Comparison of ENCODE assay signal across 18 cellular contexts in genomic region chr6:71529769-71530168, GRCh38.
"Had no signal": no experiment of that assay in that cellular context is flagged by ENCODE, and none has a peak within 500 bp of the region (broad histone marks: within the 10 kb centered on the region; RNA-seq: fewer than 3 reads in every experiment).

No MANE protein-coding gene starts in this region.

- H3K4me3 Mint-ChIP-seq: naive thymus-derived CD4-positive, alpha-beta T cell; nephron progenitor cell; stimulated activated naive B cell treated with anti-CD40 and anti-IgM and Interleukin-4, amounts not matched to agents 10 μg/mL and 1 μg/mL and 100 μg/mL, for 72 hours; stimulated activated naive CD8-positive, alpha-beta T cell treated with anti-CD3 and anti-CD28 coated beads, Interleukin-15, amount 100 ng/mL, for 72 hours had no signal

- ATAC-seq: esophagus mucosa; heart left ventricle; naive thymus-derived CD4-positive, alpha-beta T cell; stimulated activated naive B cell treated with anti-CD40 and anti-IgM and Interleukin-4, amounts not matched to agents 10 μg/mL and 1 μg/mL and 100 μg/mL, for 72 hours; stimulated activated naive CD8-positive, alpha-beta T cell treated with anti-CD3 and anti-CD28 coated beads, Interleukin-15, amount 100 ng/mL, for 72 hours had no signal

- H3K27me3 ChIP-seq: heart left ventricle, right atrium auricular region, sigmoid colon, testis, tibial nerve had no signal

- H3K9me3 Mint-ChIP-seq: nephron progenitor cell; stimulated activated naive B cell treated with anti-CD40 and anti-IgM and Interleukin-4, amounts not matched to agents 10 μg/mL and 1 μg/mL and 100 μg/mL, for 72 hours; stimulated activated naive CD8-positive, alpha-beta T cell treated with anti-CD3 and anti-CD28 coated beads, Interleukin-15, amount 100 ng/mL, for 72 hours had no signal

- H3K4me1 ChIP-seq: right atrium auricular region, sigmoid colon, testis, tibial nerve had no signal

- H3K36me3 ChIP-seq: heart left ventricle, right atrium auricular region, sigmoid colon, tibial nerve had no signal

- H3K27ac Mint-ChIP-seq: naive thymus-derived CD4-positive, alpha-beta T cell; nephron progenitor cell; stimulated activated naive B cell treated with anti-CD40 and anti-IgM and Interleukin-4, amounts not matched to agents 10 μg/mL and 1 μg/mL and 100 μg/mL, for 72 hours; stimulated activated naive CD8-positive, alpha-beta T cell treated with anti-CD3 and anti-CD28 coated beads, Interleukin-15, amount 100 ng/mL, for 72 hours had no signal

- H3K36me3 Mint-ChIP-seq: naive thymus-derived CD4-positive, alpha-beta T cell; stimulated activated naive B cell treated with anti-CD40 and anti-IgM and Interleukin-4, amounts not matched to agents 10 μg/mL and 1 μg/mL and 100 μg/mL, for 72 hours had no signal

- H3K4me3 ChIP-seq: coronary artery, heart left ventricle, right atrium auricular region, sigmoid colon, skin epidermis, testis, tibial nerve had no signal

- H3K4me1 Mint-ChIP-seq: stimulated activated naive CD8-positive, alpha-beta T cell treated with anti-CD3 and anti-CD28 coated beads, Interleukin-15, amount 100 ng/mL, for 72 hours had no signal

- H3K27ac ChIP-seq: coronary artery, heart left ventricle, right atrium auricular region, sigmoid colon, skin epidermis, testis, tibial nerve had no signal

- DNase-seq: effector CD4-positive, alpha-beta T cell; heart left ventricle; hippocampal formation; mesendoderm; naive thymus-derived CD4-positive, alpha-beta T cell; nephron progenitor cell; posterior cingulate gyrus; sigmoid colon; stimulated activated CD4-positive, alpha-beta T cell treated with anti-CD3 and anti-CD28 coated beads, Interleukin-2, amount 100 ng/mL, for 24 hours; stimulated activated CD4-positive, alpha-beta T cell treated with anti-CD3 and anti-CD28 coated beads, Interleukin-4, amount 100 ng/mL, for 4 hours; stimulated activated naive B cell treated with anti-CD40 and anti-IgM and Interleukin-4, amounts not matched to agents 10 μg/mL and 1 μg/mL and 100 μg/mL, for 72 hours; stimulated activated naive CD8-positive, alpha-beta T cell treated with anti-CD3 and anti-CD28 coated beads, Interleukin-15, amount 100 ng/mL, for 72 hours; testis had no signal

- H3K9me3 ChIP-seq: heart left ventricle, right atrium auricular region, sigmoid colon, testis, tibial nerve had no signal
